In the genomic region with DNA sequence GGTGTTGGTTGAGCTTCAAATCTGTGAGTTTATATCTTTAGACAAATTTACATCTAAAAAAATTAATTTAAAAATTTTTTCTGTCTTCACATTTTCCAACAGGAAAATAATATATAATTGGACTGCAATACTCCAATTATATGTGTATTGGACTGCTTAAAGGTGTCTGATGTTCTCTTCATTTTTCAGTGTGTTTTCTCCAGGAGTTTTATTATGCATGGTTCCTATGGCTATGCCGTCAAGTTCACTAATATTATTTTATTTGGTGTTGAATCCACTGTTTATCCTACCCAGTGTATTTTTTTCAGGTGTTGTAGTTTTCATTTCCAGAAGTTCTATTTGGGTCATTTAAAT, we compare ENCODE assay signal across 17 cellular contexts.
"Had no signal": no experiment of that assay in that cellular context is flagged by ENCODE, and none has a peak within 500 bp of the region (broad histone marks: within the 10 kb centered on the region; RNA-seq: fewer than 3 reads in every experiment).

No MANE protein-coding gene starts in this region.

- H3K36me3 ChIP-seq: ovary, thyroid gland had no signal

- H3K9me3 ChIP-seq: thyroid gland had no signal

- H3K27me3 ChIP-seq: foreskin keratinocyte, ovary, thyroid gland had no signal

- H3K27ac Mint-ChIP-seq: activated naive CD4-positive, alpha-beta T cell treated with anti-CD3 and anti-CD28 coated beads for 36 hours; T-helper 2 cell treated with Interferon-gamma antibody and Interleukin-4, amounts not matched to agents 5 μg/mL and 100 μg/mL, for 36 hours had no signal

- H3K27me3 Mint-ChIP-seq: effector memory CD8-positive, alpha-beta T cell had no signal

- H3K27ac ChIP-seq: foreskin keratinocyte, ovary, thyroid gland had no signal

- H3K4me3 Mint-ChIP-seq: activated naive CD4-positive, alpha-beta T cell treated with anti-CD3 and anti-CD28 coated beads for 36 hours; neural crest cell; T-helper 2 cell treated with Interferon-gamma antibody and Interleukin-4, amounts not matched to agents 5 μg/mL and 100 μg/mL, for 36 hours had no signal

- DNase-seq: activated CD4-positive, alpha-beta T cell treated with anti-CD3 and anti-CD28 coated beads, Interleukin-2, amount 50 U/mL, for 1 hour; activated CD4-positive, CD25-positive, alpha-beta regulatory T cell; activated naive CD4-positive, alpha-beta T cell treated with anti-CD3 and anti-CD28 coated beads for 36 hours; activated T-cell treated with anti-CD3 and anti-CD28 coated beads for 4 hours; amygdala; cerebellar nuclear complex; effector memory CD8-positive, alpha-beta T cell; foreskin keratinocyte; left ventricle myocardium superior; ovary; stimulated activated CD4-positive, alpha-beta T cell treated with anti-CD3 and anti-CD28 coated beads, Interleukin-12 subunit alpha, Interleukin-12 subunit beta, amount 100 ng/mL, for 4 hours; stimulated activated CD4-positive, alpha-beta T cell treated with anti-CD3 and anti-CD28 coated beads, Interleukin-2, amount 100 ng/mL, for 24 hours; thyroid gland had no signal

- FAIRE-seq: urothelium cell line had no signal

- H3K4me1 ChIP-seq: thyroid gland had no signal

- ATAC-seq: effector memory CD8-positive, alpha-beta T cell; foreskin keratinocyte; sciatic nerve had no signal

- H3K4me3 ChIP-seq: ovary, thyroid gland had no signal
